In the genomic region with DNA sequence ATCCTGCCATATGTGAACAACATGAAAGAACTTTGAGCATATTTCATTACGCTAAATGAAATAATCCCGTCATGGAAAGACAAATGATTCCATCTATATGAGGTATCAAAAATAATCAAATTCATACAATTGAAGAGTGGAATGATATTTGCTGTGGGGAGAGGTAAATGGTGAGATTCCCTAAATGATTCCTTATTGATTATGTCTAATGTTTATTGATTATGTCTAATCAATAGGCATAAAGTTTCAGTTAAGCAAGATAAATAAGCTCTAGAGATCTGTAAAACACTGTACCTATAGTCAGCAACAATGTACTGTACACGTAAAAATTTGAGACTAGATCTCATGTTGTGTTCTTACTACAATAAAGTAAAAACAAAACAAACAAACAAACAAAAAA, we compare ENCODE assay signal across 8 cellular contexts.
"Had no signal": no experiment of that assay in that cellular context is flagged by ENCODE, and none has a peak within 500 bp of the region (broad histone marks: within the 10 kb centered on the region; RNA-seq: fewer than 3 reads in every experiment).

No MANE protein-coding gene starts in this region.

- DNase-seq: GDM1, GF-D8 had no signal

- FAIRE-seq: G401.6, GM12878, GM12891, GM12892, GM18507, GM19239 had no signal

- ATAC-seq: GM12878 had no signal

- H3K4me3 ChIP-seq: GM12878 had no signal
